Comparison of ENCODE assay signal across 8 cellular contexts in genomic region chr11:112025682-112026081, GRCh38. TPM values are rescaled to one million over a fixed set of nuclear protein-coding genes. Genes with fewer than 3 reads are reported as not detected.
A peak's percentile ranks its signal among the peaks of the same experiment; 100 is the strongest.
DNase-seq lines count a peak whose midpoint lies in the region; TF ChIP-seq lines count a peak whose summit lies in the region.

No MANE protein-coding gene starts in this region.

- no peaks in the 10 kb centered on the region for H3K4me1 ChIP-seq in breast epithelium

- H3K4me3 Mint-ChIP-seq in activated naive CD4-positive, alpha-beta T cell treated with anti-CD3 and anti-CD28 coated beads, Interleukin-2, amount 10 ng/mL, durations not matched to agents 7 days and 5 days = peak overlapping the region; percentile 100

- no peak for TF ChIP-seq CTCF in breast epithelium (IDR thresholded peaks at IDR 0.05)

- H3K36me3 ChIP-seq in breast epithelium = no peaks in the 10 kb centered on the region

- H3K4me1 Mint-ChIP-seq in activated naive CD4-positive, alpha-beta T cell treated with anti-CD3 and anti-CD28 coated beads, Interleukin-2, amount 10 ng/mL, durations not matched to agents 7 days and 5 days = peaks cover 31% of the 10 kb centered on the region

- no peaks in the 10 kb centered on the region for H3K9me3 Mint-ChIP-seq in activated naive CD4-positive, alpha-beta T cell treated with anti-CD3 and anti-CD28 coated beads, Interleukin-2, amount 10 ng/mL, durations not matched to agents 7 days and 5 days

- H3K27ac ChIP-seq in breast epithelium (peak overlapping the region; percentile 92), substantia nigra (ENCODE audit: low read depth, low read length, poor library complexity, severe bottlenecking) (peak overlapping the region; percentile 90)

- peak overlapping the region; percentile 98 for H3K27ac Mint-ChIP-seq in activated naive CD4-positive, alpha-beta T cell treated with anti-CD3 and anti-CD28 coated beads, Interleukin-2, amount 10 ng/mL, durations not matched to agents 7 days and 5 days

- CTCF ChIA-PET in activated naive CD4-positive, alpha-beta T cell treated with anti-CD3 and anti-CD28 coated beads, Interleukin-2, amount 10 ng/mL, durations not matched to agents 7 days and 5 days (lab: Charles Lee) = interaction anchor here (1.0 kb wide), 1 partner anchor 147 kb away, joined by 4 read pairs; no protein-coding TSS in a partner anchor

- H3K9me3 ChIP-seq in breast epithelium = no peaks in the 10 kb centered on the region

- no peak for TF ChIP-seq POLR2A in breast epithelium (IDR thresholded peaks at IDR 0.05)

- H3K27me3 Mint-ChIP-seq in activated naive CD4-positive, alpha-beta T cell treated with anti-CD3 and anti-CD28 coated beads, Interleukin-2, amount 10 ng/mL, durations not matched to agents 7 days and 5 days = peaks cover 5% of the 10 kb centered on the region

- no peak for DNase-seq in activated naive CD4-positive, alpha-beta T cell treated with anti-CD3 and anti-CD28 coated beads, Interleukin-2, amount 10 ng/mL, durations not matched to agents 7 days and 5 days
- DNase-seq in activated naive CD4-positive, alpha-beta T cell (lab: John Stamatoyannopoulos, UW) = no peak
- DNase-seq in LHCN-M2 (ENCODE audit: low read depth) = peak; percentile 18
- no peak for DNase-seq in breast epithelium (ENCODE audit: low spot score in 2 of 2)
- DNase-seq in kidney glomerular epithelial cell (lab: John Stamatoyannopoulos, UW) = peak; percentile 13
- no peak for DNase-seq in substantia nigra (lab: John Stamatoyannopoulos, UW)
- no peak for DNase-seq in stimulated activated CD4-positive, alpha-beta T cell treated with anti-CD3 and anti-CD28 coated beads, Interleukin-4, amount 100 ng/mL, for 1 hour
- no peak for DNase-seq in NCI-H2081 (lab: John Stamatoyannopoulos, UW)

- peak overlapping the region; percentile 81 to 90 (median 90) for H3K4me3 ChIP-seq in breast epithelium

- intact Hi-C loops in breast epithelium (cut with DNase I; ENCODE audit: low total_unique reads) = no loop called here

- H3K27me3 ChIP-seq in breast epithelium = no peaks in the 10 kb centered on the region

- peaks cover 30% of the 10 kb centered on the region for H3K36me3 Mint-ChIP-seq in activated naive CD4-positive, alpha-beta T cell treated with anti-CD3 and anti-CD28 coated beads, Interleukin-2, amount 10 ng/mL, durations not matched to agents 7 days and 5 days

RNA-seq across cellular contexts. Expression of gene DLAT, which starts 0.5 kb away (rescaled TPM):
- 45.2 and 47.6 TPM in 2 replicates for total RNA-seq in LHCN-M2 (2014; rRNA removed)
- 16.4 TPM for polyA plus RNA-seq in LHCN-M2 (2012)
- total RNA-seq in breast epithelium = 10 to 100 TPM; 26.9 to 30.9 (median 27.5) TPM

RNA-seq across cellular contexts. Expression of gene PIH1D2, which starts 48.1 kb away (rescaled TPM):
- total RNA-seq in LHCN-M2 (2014; rRNA removed) = 1.5 and 2.0 TPM in 2 replicates
- 0.78 TPM for polyA plus RNA-seq in LHCN-M2 (2012)
- total RNA-seq in breast epithelium = 1 to 10 TPM; 1.3 to 5.4 (median 3.3) TPM

RNA-seq across cellular contexts. Expression of gene NKAPD1, which starts 48.4 kb away (rescaled TPM):
- 15.4 and 27.5 TPM in 2 replicates for total RNA-seq in LHCN-M2 (2014; rRNA removed)
- polyA plus RNA-seq in LHCN-M2 (2012) = 11.3 TPM
- 10 to 100 TPM; 13.1 to 16.1 (median 14.7) TPM for total RNA-seq in breast epithelium

Comparison
In these comparisons a context has a peak if more than half of its experiments do, and no peak if none do; other contexts are left out.
1. DNase-seq: peak in LHCN-M2 (single experiment) and kidney glomerular epithelial cell (single experiment); none in activated naive CD4-positive, alpha-beta T cell treated with anti-CD3 and anti-CD28 coated beads, Interleukin-2, amount 10 ng/mL, durations not matched to agents 7 days and 5 days (single experiment), activated naive CD4-positive, alpha-beta T cell (0 of 4), breast epithelium (0 of 2), substantia nigra (0 of 49), stimulated activated CD4-positive, alpha-beta T cell treated with anti-CD3 and anti-CD28 coated beads, Interleukin-4, amount 100 ng/mL, for 1 hour (single experiment) and NCI-H2081 (0 of 2).